10 cellular contexts compared by ENCODE assay signal in the genomic region with DNA sequence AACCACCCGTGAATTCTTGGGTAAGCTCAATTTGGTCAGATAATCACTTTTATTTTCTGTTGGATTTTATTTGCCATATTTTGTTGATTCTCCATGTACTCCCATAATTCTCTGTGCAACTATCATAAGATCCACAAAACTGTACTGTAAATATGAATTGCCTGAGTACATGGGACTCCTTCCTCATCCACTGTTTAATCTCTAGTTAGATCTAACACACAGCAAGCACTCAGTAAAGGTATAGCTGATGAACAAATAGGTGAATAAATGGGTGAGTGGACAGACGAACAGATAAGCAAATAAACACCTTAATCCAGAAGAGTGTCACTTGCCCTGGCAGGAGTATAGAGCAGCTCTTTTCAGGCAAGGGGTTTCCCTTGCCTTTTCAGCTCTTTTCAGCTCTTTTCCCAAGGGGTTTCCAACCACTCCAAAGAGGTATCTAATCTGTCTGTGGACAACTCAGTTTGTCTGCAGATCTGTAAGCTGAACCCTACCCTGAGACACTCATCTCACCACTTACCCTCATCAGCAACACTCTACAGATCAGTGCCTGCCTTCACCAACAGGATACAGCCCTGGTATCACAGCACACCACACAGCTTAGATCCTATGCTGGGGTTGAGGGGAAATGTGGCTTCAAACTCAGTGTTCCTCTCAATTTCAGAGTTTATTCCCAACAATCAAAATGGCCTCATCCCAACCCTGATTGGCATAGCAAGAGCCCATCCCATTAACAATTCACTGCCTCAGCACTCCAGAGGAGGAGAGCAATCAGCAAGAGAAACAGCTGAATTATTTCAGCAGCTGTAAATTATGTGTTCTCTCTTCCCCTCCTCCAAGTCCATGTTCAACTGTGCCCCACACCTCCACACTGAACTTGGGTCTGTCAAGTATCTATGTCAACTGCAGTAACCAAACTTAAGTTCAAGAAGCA. TPM values are rescaled to one million over a fixed set of nuclear protein-coding genes. Genes with fewer than 3 reads are reported as not detected.
A peak's percentile ranks its signal among the peaks of the same experiment; 100 is the strongest.
DNase-seq lines count a peak whose midpoint lies in the region; ATAC-seq, FAIRE-seq and TF ChIP-seq lines count a peak whose summit lies in the region.
"Had no signal": no experiment of that assay in that cellular context is flagged by ENCODE, and none has a peak within 500 bp of the region (broad histone marks: within the 10 kb centered on the region; RNA-seq: fewer than 3 reads in every experiment).

No MANE protein-coding gene starts in this region.

- H3K9ac ChIP-seq in GM12878 (ENCODE audit: control insufficient read depth, insufficient read depth, low read length): no peak overlapping the region
- no peak overlapping the region for H3K9ac ChIP-seq in neural progenitor cell

- H3K4me2 ChIP-seq in GM12878 (ENCODE audit: control insufficient read depth, insufficient read depth) (no peak overlapping the region), neural progenitor cell (no peak overlapping the region)

- H3K36me3 Mint-ChIP-seq in neural progenitor cell: no peaks in the 10 kb centered on the region

- no peaks in the 10 kb centered on the region for H3F3A ChIP-seq in neural progenitor cell (ENCODE audit: low read depth)

- FAIRE-seq in GM12878 (lab: Jason Lieb, UNC): no peak

- CTCF ChIA-PET in GM12878 (lab: Yijun Ruan, JAX): interaction anchor here (0.6 to 1.8 kb wide), 5 partner anchors 9 to 1886 kb away, joined by 3 to 7 read pairs (median 4); no protein-coding TSS in a partner anchor

- TF ChIP-seq CTCF in GM12878 (IDR thresholded peaks at IDR 0.05 in 2 of 3, conservative IDR thresholded peaks at IDR 0.05 in 1 of 3; ENCODE audit: control insufficient read depth in 2 of 3, extremely low read depth in 1 of 3, insufficient read depth in 1 of 3, low read depth in 3 of 3, low read length in 3 of 3) (no peak), neural progenitor cell (IDR thresholded peaks at IDR 0.05) (no peak), WERI-Rb-1 (IDR thresholded peaks at IDR 0.05; ENCODE audit: low read depth, low read length) (no peak)

- H3K79me2 ChIP-seq in GM12878 (ENCODE audit: control insufficient read depth, insufficient read depth, low read length) (peaks cover 3% of the 10 kb centered on the region), neural progenitor cell (ENCODE audit: low read depth) (no peaks in the 10 kb centered on the region)

- intact Hi-C loops in GM12878 (cut with micrococcal nuclease; ENCODE audit: unreplicated experiment): no loop called here

- no peaks in the 10 kb centered on the region for H3K9me3 Mint-ChIP-seq in neural progenitor cell
- H3K9me3 Mint-ChIP-seq: endodermal cell had no signal

- H3K27me3 ChIP-seq in GM12878 (replicated peaks in 1 of 2; ENCODE audit: control insufficient read depth in 2 of 2, insufficient read depth in 2 of 2, low read length in 1 of 2): no peaks in the 10 kb centered on the region
- no peaks in the 10 kb centered on the region for H3K27me3 ChIP-seq in neural progenitor cell
- H3K27me3 ChIP-seq in WERI-Rb-1 (ENCODE audit: insufficient read depth, low read depth, severe bottlenecking): no peaks in the 10 kb centered on the region

- H3K36me3 ChIP-seq in GM12878 (ENCODE audit: control insufficient read depth in 2 of 2, insufficient read depth in 2 of 2, low read length in 1 of 2): no peaks in the 10 kb centered on the region
- H3K36me3 ChIP-seq in neural progenitor cell: no peaks in the 10 kb centered on the region
- no peaks in the 10 kb centered on the region for H3K36me3 ChIP-seq in WERI-Rb-1

- H3K27ac ChIP-seq in GM12878 (ENCODE audit: control insufficient read depth, insufficient read depth): no peak overlapping the region
- no peak overlapping the region for H3K27ac ChIP-seq in neural progenitor cell
- no peak overlapping the region for H3K27ac ChIP-seq in WERI-Rb-1

- no TSS peak for BruUV-seq in GM12878 (replicated peaks; lab: Mats Ljungman, UMichigan)

- RAD21 ChIA-PET in GM12878 (lab: Charles Lee; ENCODE audit: unreplicated experiment): interaction anchor here (0.6 to 1.7 kb wide), 5 partner anchors 37 to 322 kb away, joined by 3 to 6 read pairs (median 3); no protein-coding TSS in a partner anchor

- no peak overlapping the region for H2AFZ ChIP-seq in GM12878 (ENCODE audit: control insufficient read depth, low read depth, low read length)
- no peak overlapping the region for H2AFZ ChIP-seq in neural progenitor cell (replicated peaks)

- POLR2A ChIA-PET in GM12878 (lab: Charles Lee): interaction anchor here (0.6 kb wide), 1 partner anchor 173 kb away, joined by 3 read pairs; no protein-coding TSS in a partner anchor

- no peak overlapping the region for H3K4me3 ChIP-seq in GM12878
- no peak overlapping the region for H3K4me3 ChIP-seq in neural progenitor cell
- no peak overlapping the region for H3K4me3 ChIP-seq in WERI-Rb-1 (ENCODE audit: low read depth, low read length)

- peaks cover 3% of the 10 kb centered on the region for H3K27me3 Mint-ChIP-seq in neural progenitor cell (ENCODE audit: insufficient read depth, low read depth)

- H3K4me1 ChIP-seq in GM12878 (ENCODE audit: control insufficient read depth, insufficient read depth, low read length) (peaks cover 3% of the 10 kb centered on the region), neural progenitor cell (peaks cover 8% of the 10 kb centered on the region)

- H4K20me1 ChIP-seq in GM12878 (ENCODE audit: control insufficient read depth, insufficient read depth) (no peaks in the 10 kb centered on the region; the same call in 1 of the 2 replicates), neural progenitor cell (ENCODE audit: low read depth) (no peaks in the 10 kb centered on the region)

- no peak for TF ChIP-seq POLR2A in GM12878 (IDR thresholded peaks at IDR 0.05; ENCODE audit: low read depth, low read length)

- H3K27ac Mint-ChIP-seq in neural progenitor cell: peak overlapping the region; percentile 21
- H3K27ac Mint-ChIP-seq: endodermal cell had no signal

- H3K9me3 ChIP-seq in GM12878 (replicated peaks; ENCODE audit: control insufficient read depth, insufficient read depth, low read length) (no peaks in the 10 kb centered on the region), neural progenitor cell (ENCODE audit: low read depth) (no peaks in the 10 kb centered on the region), WERI-Rb-1 (ENCODE audit: severe bottlenecking) (no peaks in the 10 kb centered on the region)

- no peak for TF ChIP-seq EP300 in GM12878 (IDR thresholded peaks at IDR 0.05; ENCODE audit: borderline replicate concordance in 1 of 2, control insufficient read depth in 1 of 2, low read depth in 2 of 2, low read length in 2 of 2)

- ATAC-seq in HG03103 (IDR thresholded peaks at IDR 0.05; ENCODE audit: low read depth, unreplicated experiment) (peak; percentile 56), GM12878 (peak; percentile 83), HG03159 (IDR thresholded peaks at IDR 0.05; ENCODE audit: unreplicated experiment) (no peak), HG03039 (IDR thresholded peaks at IDR 0.05; ENCODE audit: unreplicated experiment) (no peak)

- WGBS in GM12878 (ENCODE audit: insufficient coverage, insufficient replicate concordance, low lambda C conversion rate, missing lambda C conversion rate): 48% methylated on average over 2 of the region's 2 CpGs

- in situ Hi-C loops in GM12878 (cut with MboI): no loop called here

- H3K4me3 Mint-ChIP-seq in neural progenitor cell: no peak overlapping the region
- H3K4me3 Mint-ChIP-seq: endodermal cell had no signal

- DNase-seq in DMS153 treated with DMSO at 0.1 percent for 48 hours (lab: John Stamatoyannopoulos, UW; ENCODE audit: unreplicated experiment) (peak; percentile 38), GM12878 (ENCODE audit: low read depth, low spot score) (no peak), neural progenitor cell (ENCODE audit: low spot score) (no peak), KG1 (lab: John Stamatoyannopoulos, UW) (no peak), WERI-Rb-1 (no peak)
- DNase-seq: endodermal cell; stimulated activated CD4-positive, alpha-beta T cell treated with anti-CD3 and anti-CD28 coated beads, Interleukin-1b, Interleukin-23, amount 100 ng/mL, for 48 hours had no signal

- SMC1A ChIA-PET in GM12878 (lab: Charles Lee; ENCODE audit: uncharacterized antibody, unreplicated experiment): interaction anchor here (1.1 to 2.0 kb wide), 8 partner anchors 8 to 51 kb away, joined by 3 to 9 read pairs (median 5); partner anchors contain the start of gene SIL1

- peaks cover 39% of the 10 kb centered on the region for H3K4me1 Mint-ChIP-seq in neural progenitor cell

- TF ChIP-seq RAD21 in GM12878 (IDR thresholded peaks at IDR 0.05; ENCODE audit: insufficient read depth, low read depth, low read length): no peak

TF ChIP-seq in GM12878, 131 proteins besides CTCF, POLR2A, EP300 and RAD21 (continues in another document):
- TF ChIP-seq ZNF207 (IDR thresholded peaks at IDR 0.05; ENCODE audit: borderline replicate concordance): no peak

RNA-seq across cellular contexts. Expression of gene SIL1, which starts 51.1 kb away (rescaled TPM):
- 58.0 and 62.8 TPM in 2 replicates for total RNA-seq in GM12878 (2013; cell fraction: nucleolus; rRNA removed)
- total RNA-seq in GM12878 (2014; rRNA removed): 36.2 and 41.2 TPM in 2 replicates
- total RNA-seq in GM12878 (2014; rRNA removed; fragmentation: Illumina TruSeq; extraction: Trizol): 23.9 and 25.7 TPM in 2 replicates
- total RNA-seq in GM12878 (2021): 41.4 and 42.9 TPM in 2 replicates
- 30.8 TPM for polyA plus RNA-seq in GM12878 (2011; ENCODE audit: low read depth)
- 21.4 and 28.0 TPM in 2 replicates for polyA plus RNA-seq in GM12878 (2011; rRNA removed)
- polyA plus RNA-seq in GM12878 (2011; cell fraction: cytosol; rRNA removed): 24.3 and 37.9 TPM in 2 replicates
- 17.2 and 18.8 TPM in 2 replicates for polyA plus RNA-seq in GM12878 (2011; cell fraction: nucleus; rRNA removed)
- polyA plus RNA-seq in GM12878 (2012): 31.7 and 33.1 TPM in 2 replicates
- 26.1 and 27.7 TPM in 2 replicates for polyA plus RNA-seq in GM12878 (2014; fragmentation: Illumina TruSeq; extraction: Trizol)
- 1 to 10 TPM; 4.1 to 8.2 TPM for polyA plus RNA-seq in GM12878 (2014; fragmentation: Nextera tagmentation; extraction: Ambion mirVana)
- 32.6 and 40.7 TPM in 2 replicates for polyA plus RNA-seq in GM12878 (2014; rRNA removed)
- polyA plus RNA-seq in GM12878 (2016; fragmentation: Nextera tagmentation; extraction: Ambion mirVana): 10 to 100 TPM; 43.1 to 49.8 TPM
- polyA minus RNA-seq in GM12878 (2011; rRNA and poly(A)+ RNA removed): 21.7 and 33.2 TPM in 2 replicates
- polyA minus RNA-seq in GM12878 (2011; cell fraction: cytosol; rRNA and poly(A)+ RNA removed): 10.8 and 15.6 TPM in 2 replicates
- polyA minus RNA-seq in GM12878 (2011; cell fraction: nucleus; rRNA and poly(A)+ RNA removed): 10.2 and 17.8 TPM in 2 replicates
- 5.5 and 9.7 TPM in 2 replicates for total RNA-seq in neural progenitor cell (ENCODE audit: low replicate concordance)

Comparison
In these comparisons a context has a peak if more than half of its experiments do, and no peak if none do; other contexts are left out.
1. ATAC-seq: peak in HG03103 (single experiment) and GM12878 (single experiment); none in HG03159 (single experiment) and HG03039 (single experiment).